In the genomic region with DNA sequence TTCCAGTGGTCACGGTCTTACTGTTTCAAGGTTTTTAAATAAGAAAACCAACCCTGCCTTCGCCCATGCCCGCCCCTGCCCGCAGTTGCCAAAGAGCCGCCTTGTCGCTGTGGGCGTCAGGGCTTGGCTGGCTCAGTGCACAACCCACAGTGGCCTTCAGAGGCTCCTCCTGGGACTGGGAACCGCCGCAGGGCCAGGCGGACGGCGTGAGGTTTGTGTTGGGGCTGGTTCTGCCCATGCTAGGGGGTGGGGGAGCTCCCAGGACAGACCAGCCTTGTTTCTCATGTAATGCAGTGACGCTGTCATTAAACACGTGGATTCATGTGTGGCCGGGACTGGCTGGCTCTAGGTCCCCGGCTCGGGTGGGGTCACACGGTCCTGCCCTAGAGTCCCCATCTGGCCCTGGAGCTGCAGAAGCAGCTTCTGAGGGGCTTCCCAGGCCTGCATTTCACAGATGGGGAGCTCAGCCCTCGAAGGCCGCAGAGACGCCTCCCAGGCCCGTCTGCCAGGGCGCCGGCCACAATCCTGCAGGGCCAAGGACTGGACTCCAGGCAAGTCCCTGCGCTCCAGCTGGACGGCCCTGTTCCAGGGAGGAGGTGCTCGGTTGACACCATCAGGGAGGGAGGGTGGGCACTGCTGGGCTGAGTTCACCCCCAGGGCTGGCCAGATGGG, we compare ENCODE assay signal across 15 cellular contexts. TPM values are rescaled to one million over a fixed set of nuclear protein-coding genes. Genes with fewer than 3 reads are reported as not detected.
DNase-seq lines count a peak whose midpoint lies in the region; ATAC-seq and TF ChIP-seq lines count a peak whose summit lies in the region.
"Had no signal": no experiment of that assay in that cellular context is flagged by ENCODE, and none has a peak within 500 bp of the region (broad histone marks: within the 10 kb centered on the region; RNA-seq: fewer than 3 reads in every experiment).

No MANE protein-coding gene starts in this region.

- no peak for TF ChIP-seq POLR2A in breast epithelium (IDR thresholded peaks at IDR 0.05)

- H3K4me3 ChIP-seq in breast epithelium = peak overlapping the region in 1 of 3 donors; percentile 15
- H3K4me3 ChIP-seq: tibial artery had no signal

- no TSS peak for BruUV-seq in MCF 10A (replicated peaks; lab: Mats Ljungman, UMichigan)

- CTCF ChIA-PET in MCF 10A (lab: Yijun Ruan, JAX) (interaction anchor here (0.8 kb wide), 1 partner anchor 8 kb away, joined by 3 read pairs; no protein-coding TSS in a partner anchor), T-cell (lab: Charles Lee) (no interaction called here)

- H3K9me3 Mint-ChIP-seq in MCF 10A (ENCODE audit: unreplicated experiment) (no peaks in the 10 kb centered on the region), T-cell (peaks cover 0 to 3% (median 0%) of the 10 kb centered on the region in 3 donors)
- H3K9me3 Mint-ChIP-seq in T-helper 2 cell treated with Interferon-gamma antibody and Interleukin-4, amounts not matched to agents 5 μg/mL and 100 μg/mL, for 36 hours = no peaks in the 10 kb centered on the region
- H3K9me3 Mint-ChIP-seq: mesothelial cell of epicardium had no signal

- H3K36me3 Mint-ChIP-seq in MCF 10A (ENCODE audit: insufficient read depth, unreplicated experiment) (peaks cover 63% of the 10 kb centered on the region), T-cell (peaks cover 23% of the 10 kb centered on the region)
- peaks cover 23% of the 10 kb centered on the region for H3K36me3 Mint-ChIP-seq in T-helper 2 cell treated with Interferon-gamma antibody and Interleukin-4, amounts not matched to agents 5 μg/mL and 100 μg/mL, for 36 hours (ENCODE audit: low read depth)

- TF ChIP-seq CTCF in breast epithelium (IDR thresholded peaks at IDR 0.05) (no peak), MCF 10A (IDR thresholded peaks at IDR 0.05; ENCODE audit: unreplicated experiment) (no peak)

- H3K4me1 Mint-ChIP-seq in MCF 10A (ENCODE audit: insufficient read depth, unreplicated experiment) (no peaks in the 10 kb centered on the region), T-cell (no peaks in the 10 kb centered on the region)
- no peaks in the 10 kb centered on the region for H3K4me1 Mint-ChIP-seq in T-helper 2 cell treated with Interferon-gamma antibody and Interleukin-4, amounts not matched to agents 5 μg/mL and 100 μg/mL, for 36 hours (ENCODE audit: low read depth)

- H3K4me1 ChIP-seq in breast epithelium = peaks cover 5 to 13% of the 10 kb centered on the region in 2 donors

- H3K4me3 Mint-ChIP-seq in MCF 10A (ENCODE audit: unreplicated experiment) (no peak overlapping the region), T-cell (no peak overlapping the region)
- H3K4me3 Mint-ChIP-seq in T-helper 2 cell treated with Interferon-gamma antibody and Interleukin-4, amounts not matched to agents 5 μg/mL and 100 μg/mL, for 36 hours = no peak overlapping the region
- H3K4me3 Mint-ChIP-seq: mesothelial cell of epicardium had no signal

- H3K27me3 ChIP-seq in breast epithelium = no peaks in the 10 kb centered on the region
- H3K27me3 ChIP-seq: tibial artery had no signal

- no peaks in the 10 kb centered on the region for H3K27me3 Mint-ChIP-seq in MCF 10A (ENCODE audit: insufficient read depth, unreplicated experiment)
- no peaks in the 10 kb centered on the region for H3K27me3 Mint-ChIP-seq in T-helper 2 cell treated with Interferon-gamma antibody and Interleukin-4, amounts not matched to agents 5 μg/mL and 100 μg/mL, for 36 hours (ENCODE audit: low read depth)
- no peaks in the 10 kb centered on the region for H3K27me3 Mint-ChIP-seq in T-cell

- ATAC-seq in T-cell (replicated peaks in 1 of 4) (no peak), GM21825 (IDR thresholded peaks at IDR 0.05; ENCODE audit: unreplicated experiment) (no peak)

- H3K36me3 ChIP-seq in breast epithelium = peaks cover 21% of the 10 kb centered on the region

- H3K27ac ChIP-seq in breast epithelium = peak overlapping the region; percentile 69 to 73

- H3K27ac Mint-ChIP-seq in MCF 10A (ENCODE audit: low read depth, unreplicated experiment) = no peak overlapping the region
- H3K27ac Mint-ChIP-seq in T-helper 2 cell treated with Interferon-gamma antibody and Interleukin-4, amounts not matched to agents 5 μg/mL and 100 μg/mL, for 36 hours = no peak overlapping the region
- no peak overlapping the region for H3K27ac Mint-ChIP-seq in T-cell
- H3K27ac Mint-ChIP-seq: mesothelial cell of epicardium had no signal

- POLR2A ChIA-PET in MCF 10A (lab: Yijun Ruan, JAX) (interaction anchor here (0.6 to 1.6 kb wide), 2 partner anchors 20 to 237 kb away, joined by 3 to 4 read pairs; no protein-coding TSS in a partner anchor), T-cell (lab: Charles Lee) (no interaction called here)

- intact Hi-C loops in breast epithelium (cut with DNase I; ENCODE audit: low total_unique reads) (no loop called here), MCF 10A (cut with micrococcal nuclease) (no loop called here)

- H3K9me3 ChIP-seq in breast epithelium = no peaks in the 10 kb centered on the region
- H3K9me3 ChIP-seq: tibial artery had no signal

- DNase-seq in breast epithelium (ENCODE audit: low spot score in 2 of 2) = peak in 1 of 2 donors; percentile 75
- no peak for DNase-seq in MCF 10A (ENCODE audit: unreplicated experiment)
- DNase-seq in foreskin melanocyte = peak; percentile 93
- DNase-seq in middle frontal gyrus (ENCODE audit: extremely low spot score, low spot score) = peak; percentile 54
- no peak for DNase-seq in germinal center (ENCODE audit: low spot score)
- no peak for DNase-seq in T-helper 2 cell treated with Interferon-gamma antibody and Interleukin-4, amounts not matched to agents 5 μg/mL and 100 μg/mL, for 36 hours (ENCODE audit: low spot score)
- no peak for DNase-seq in T-cell
- DNase-seq: activated CD4-positive, alpha-beta T cell treated with anti-CD3 and anti-CD28 coated beads, Interleukin-2, amount 50 U/mL, for 4 hours; cortex of kidney; KBM-7; NCI-H187 treated with DMSO at 0.1 percent for 48 hours; retina had no signal

RNA-seq across cellular contexts. Expression of gene TEKTIP1, which starts 2.4 kb away (rescaled TPM):
- 1 to 10 TPM in 1 of 3 donors, not detected in 2; 2.0 TPM for total RNA-seq in breast epithelium
- 0.49 and 1.0 TPM in 2 replicates for total RNA-seq in MCF 10A (2022)
- 10 to 100 TPM in 3 of 5 donors, 1 to 10 TPM in 2; 7.7 to 12.4 (median 10.3) TPM for total RNA-seq in T-cell

RNA-seq across cellular contexts. Expression of gene MFSD12, which starts 20.8 kb away (rescaled TPM):
- total RNA-seq in breast epithelium (10 to 100 TPM; 44.5 to 50.9 (median 44.9) TPM), MCF 10A (2022) (77.5 and 79.4 TPM in 2 replicates), T-cell (100 to 1,000 TPM in 3 of 5 donors, 10 to 100 TPM in 2; 81.2 to 147 (median 141) TPM)

RNA-seq across cellular contexts. Expression of gene FZR1, which starts 30.5 kb away (rescaled TPM):
- 10 to 100 TPM; 15.8 to 28.7 (median 26.5) TPM for total RNA-seq in breast epithelium
- 46.4 and 48.9 TPM in 2 replicates for total RNA-seq in MCF 10A (2022)
- total RNA-seq in T-cell = 10 to 100 TPM; 74.0 to 85.6 (median 77.8) TPM

RNA-seq across cellular contexts. Expression of gene DOHH, which starts 36.1 kb away (rescaled TPM):
- total RNA-seq in breast epithelium = 10 to 100 TPM; 11.6 to 13.4 (median 12.2) TPM
- 14.9 and 16.3 TPM in 2 replicates for total RNA-seq in MCF 10A (2022)
- 10 to 100 TPM in 3 of 5 donors, 1 to 10 TPM in 2; 5.0 to 12.3 (median 11.1) TPM for total RNA-seq in T-cell

RNA-seq across cellular contexts. Expression of gene HMG20B, which starts 36.2 kb away (rescaled TPM):
- total RNA-seq in breast epithelium (100 to 1,000 TPM; 120 to 142 (median 127) TPM), MCF 10A (2022) (54.7 and 64.7 TPM in 2 replicates), T-cell (10 to 100 TPM; 38.0 to 81.6 (median 74.7) TPM)

Comparison
In these comparisons a context has a peak if more than half of its experiments do, and no peak if none do; other contexts are left out.
1. DNase-seq: peak in foreskin melanocyte (single experiment) and middle frontal gyrus (single experiment); none in MCF 10A (single experiment), germinal center (single experiment), T-helper 2 cell treated with Interferon-gamma antibody and Interleukin-4, amounts not matched to agents 5 μg/mL and 100 μg/mL, for 36 hours (single experiment) and T-cell (0 of 34).